Comparison of ENCODE assay signal across 17 cellular contexts in the genomic region with DNA sequence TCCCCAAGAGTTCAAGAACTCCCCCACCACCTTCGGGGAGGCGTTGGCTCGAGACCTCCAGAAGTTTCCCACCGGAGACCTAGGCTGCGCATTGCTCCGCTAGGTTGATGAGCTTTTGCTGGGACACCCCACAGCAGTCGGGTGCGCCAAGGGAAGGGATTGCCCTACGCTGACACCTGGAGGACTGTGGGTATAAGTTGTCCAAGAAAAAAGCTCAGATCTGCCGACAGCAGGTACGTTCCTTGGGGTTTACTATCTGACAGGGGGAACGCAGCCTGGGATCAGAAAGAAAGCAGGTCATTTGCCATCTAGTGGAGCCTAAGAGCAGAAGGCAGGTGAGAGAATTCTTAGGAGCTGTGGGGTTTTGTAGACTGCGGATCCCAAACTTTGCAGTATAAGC.
DNase-seq lines count a peak whose midpoint lies in the region; ATAC-seq and TF ChIP-seq lines count a peak whose summit lies in the region.
"Had no signal": no experiment of that assay in that cellular context is flagged by ENCODE, and none has a peak within 500 bp of the region (broad histone marks: within the 10 kb centered on the region; RNA-seq: fewer than 3 reads in every experiment).

No MANE protein-coding gene starts in this region.

- 80 to 85% methylated on average over 13 of the region's 13 CpGs for WGBS in lower leg skin, 2 donors

- no peak overlapping the region for H2AFZ ChIP-seq in OCI-LY3 (ENCODE audit: low read depth, low read length)
- H2AFZ ChIP-seq: hepatocyte had no signal

- intact Hi-C loops in gastrocnemius medialis (cut with DNase I; ENCODE audit: low total_unique reads) (no loop called here), lower leg skin (cut with DNase I; ENCODE audit: low total_unique reads) (no loop called here)

- TF ChIP-seq CTCF in BE2C (IDR thresholded peaks at IDR 0.05; ENCODE audit: low read depth, low read length), result peak; percentile 23; the same call in 1 of the 2 replicates
- TF ChIP-seq CTCF in OCI-LY3 (IDR thresholded peaks at IDR 0.05; ENCODE audit: low read depth, low read length), result peak; percentile 29; the same call in 1 of the 2 replicates
- TF ChIP-seq CTCF in epithelial cell of proximal tubule (conservative IDR thresholded peaks at IDR 0.05; ENCODE audit: low read depth, low read length), result peak; percentile 32
- TF ChIP-seq CTCF in gastrocnemius medialis (IDR thresholded peaks at IDR 0.05 in 4 of 5, conservative IDR thresholded peaks at IDR 0.05 in 1 of 5), result no peak
- no peak for TF ChIP-seq CTCF in lower leg skin (IDR thresholded peaks at IDR 0.05)

- no peaks in the 10 kb centered on the region for H3K79me2 ChIP-seq in OCI-LY3 (ENCODE audit: low read length)
- H3K79me2 ChIP-seq: hepatocyte had no signal

- no peak overlapping the region for H3K9ac ChIP-seq in OCI-LY3 (ENCODE audit: low read length)

- ATAC-seq in gastrocnemius medialis, result no peak

- H3K27me3 ChIP-seq in BE2C, result no peaks in the 10 kb centered on the region
- no peaks in the 10 kb centered on the region for H3K27me3 ChIP-seq in OCI-LY3 (ENCODE audit: low read depth, low read length)
- H3K27me3 ChIP-seq in gastrocnemius medialis, result no peaks in the 10 kb centered on the region
- H3K27me3 ChIP-seq: hepatocyte, suprapubic skin had no signal

- no peak overlapping the region for H3K4me3 ChIP-seq in BE2C (ENCODE audit: low read depth, low read length)
- H3K4me3 ChIP-seq in OCI-LY3 (ENCODE audit: low read length), result no peak overlapping the region
- no peak overlapping the region for H3K4me3 ChIP-seq in epithelial cell of proximal tubule (ENCODE audit: low read depth, low read length)
- H3K4me3 ChIP-seq in gastrocnemius medialis, result no peak overlapping the region
- H3K4me3 ChIP-seq in lower leg skin (ENCODE audit: low read depth, poor library complexity, severe bottlenecking), result no peak overlapping the region
- H3K4me3 ChIP-seq: hepatocyte, suprapubic skin had no signal

- H3K4me1 ChIP-seq in BE2C, result no peaks in the 10 kb centered on the region
- no peaks in the 10 kb centered on the region for H3K4me1 ChIP-seq in OCI-LY3 (ENCODE audit: low read length)
- H3K4me1 ChIP-seq in gastrocnemius medialis, result no peaks in the 10 kb centered on the region

- H4K20me1 ChIP-seq in OCI-LY3 (ENCODE audit: insufficient read depth, low read length), result no peaks in the 10 kb centered on the region

- H3K4me2 ChIP-seq in OCI-LY3 (ENCODE audit: low read length), result no peak overlapping the region
- H3K4me2 ChIP-seq: hepatocyte had no signal

- in situ Hi-C loops in gastrocnemius medialis (cut with MboI; ENCODE audit: low sequenced_read_pairs in 4 of 4), result no loop called here

- H3K36me3 ChIP-seq in BE2C (no peaks in the 10 kb centered on the region), OCI-LY3 (replicated peaks; ENCODE audit: low read depth, low read length) (no peaks in the 10 kb centered on the region), gastrocnemius medialis (no peaks in the 10 kb centered on the region)
- H3K36me3 ChIP-seq: suprapubic skin had no signal

- no peak for TF ChIP-seq POLR2A in gastrocnemius medialis (IDR thresholded peaks at IDR 0.05)
- no peak for TF ChIP-seq POLR2A in lower leg skin (IDR thresholded peaks at IDR 0.05)

- H3K9me3 ChIP-seq in BE2C, result no peaks in the 10 kb centered on the region
- no peaks in the 10 kb centered on the region for H3K9me3 ChIP-seq in OCI-LY3 (ENCODE audit: insufficient read depth, low read length)
- no peaks in the 10 kb centered on the region for H3K9me3 ChIP-seq in gastrocnemius medialis
- H3K9me3 ChIP-seq: suprapubic skin had no signal

- H3K27ac ChIP-seq in OCI-LY3 (ENCODE audit: low read length) (no peak overlapping the region), gastrocnemius medialis (no peak overlapping the region)
- H3K27ac ChIP-seq: hepatocyte, suprapubic skin had no signal

- peak; percentile 25 for DNase-seq in BE2C
- peak; percentile 45 for DNase-seq in ELF-1 (ENCODE audit: low read depth, low spot score)
- DNase-seq in epithelial cell of proximal tubule (ENCODE audit: low read depth), result no peak
- no peak for DNase-seq in gastrocnemius medialis
- no peak for DNase-seq in SW480 (ENCODE audit: low spot score)
- no peak for DNase-seq in lower leg skin (ENCODE audit: low spot score in 2 of 2)
- DNase-seq: activated CD4-positive, alpha-beta T cell treated with anti-CD3 and anti-CD28 coated beads, Interleukin-2, amount 10 ng/mL, durations not matched to agents 24 days and 14 days; activated CD8-positive, alpha-beta memory T cell treated with anti-CD3 and anti-CD28 coated beads, Interleukin-2, amount 50 U/mL, for 4 hours; anterior cingulate cortex; GF-D8; kidney glomerular epithelial cell; midbrain; NCI-H1694; NCI-H446 treated with DMSO at 0.1 percent for 48 hours had no signal

Comparison
In these comparisons a context has a peak if more than half of its experiments do, and no peak if none do; other contexts are left out.
1. DNase-seq: peak in BE2C (single experiment) and ELF-1 (single experiment); none in epithelial cell of proximal tubule (single experiment), gastrocnemius medialis (0 of 2), SW480 (single experiment) and lower leg skin (0 of 2).
2. CTCF ChIP-seq: peak in BE2C (single experiment), OCI-LY3 (single experiment) and epithelial cell of proximal tubule (single experiment); none in gastrocnemius medialis (0 of 5) and lower leg skin (0 of 3).